In the genomic region with DNA sequence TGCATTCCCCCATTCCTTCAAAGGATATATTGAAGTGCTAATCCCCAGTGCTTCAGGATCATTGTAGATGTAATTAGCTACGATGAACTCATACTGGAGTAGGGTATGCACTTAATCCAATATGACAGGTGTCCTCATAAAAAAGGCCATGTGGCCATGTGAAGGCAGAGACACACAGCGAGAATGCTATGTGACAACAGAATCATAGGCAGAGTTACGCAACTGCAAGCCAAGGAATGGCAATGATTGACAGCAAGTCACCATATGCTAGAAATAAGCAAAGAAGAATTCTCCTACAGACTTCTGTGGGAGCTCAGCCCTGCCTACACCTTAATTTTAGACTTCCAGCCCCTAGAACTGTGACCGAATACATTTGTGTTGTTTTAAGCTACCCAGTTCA, we compare ENCODE assay signal across 17 cellular contexts.
DNase-seq lines count a peak whose midpoint lies in the region; ATAC-seq and TF ChIP-seq lines count a peak whose summit lies in the region.
"Had no signal": no experiment of that assay in that cellular context is flagged by ENCODE, and none has a peak within 500 bp of the region (broad histone marks: within the 10 kb centered on the region; RNA-seq: fewer than 3 reads in every experiment).

No MANE protein-coding gene starts in this region.

- H4K5ac ChIP-seq in IMR-90 (ENCODE audit: low read depth, low read length), result no peak overlapping the region

- H3K4me2 ChIP-seq in IMR-90 (ENCODE audit: low read depth, low read length), result no peak overlapping the region
- H3K4me2 ChIP-seq in neuronal stem cell (ENCODE audit: insufficient read depth, low read length, poor library complexity, severe bottlenecking), result no peak overlapping the region
- H3K4me2 ChIP-seq: BLaER1 had no signal

- H3K9me1 ChIP-seq in IMR-90 (ENCODE audit: insufficient read depth, low read length), result no peaks in the 10 kb centered on the region

- no peak for TF ChIP-seq POLR2A in IMR-90 (IDR thresholded peaks at IDR 0.05; ENCODE audit: low read depth, low read length)

- POLR2A ChIA-PET in IMR-90 (lab: Charles Lee; ENCODE audit: unreplicated experiment), result no interaction called here

- intact Hi-C loops in IMR-90 (cut with micrococcal nuclease), result no loop called here

- H2BK120ac ChIP-seq in IMR-90 (ENCODE audit: low read depth, low read length), result no peak overlapping the region
- H2BK120ac ChIP-seq in neuronal stem cell (ENCODE audit: low read depth, low read length), result no peak overlapping the region

- H3K56ac ChIP-seq in IMR-90 (ENCODE audit: extremely low read depth, insufficient read depth, low read length), result no peak overlapping the region

- H3K4me1 ChIP-seq in IMR-90 (ENCODE audit: control insufficient read depth, insufficient read depth, low read length) (no peaks in the 10 kb centered on the region), SJCRH30 (peaks cover 11% of the 10 kb centered on the region), neuronal stem cell (ENCODE audit: control insufficient read depth in 2 of 2, insufficient read depth in 1 of 2, low read depth in 1 of 2, low read length in 2 of 2) (no peaks in the 10 kb centered on the region)
- H3K4me1 ChIP-seq: BLaER1, HAP-1 had no signal

- no TSS peak for BruUV-seq in IMR-90 (replicated peaks; lab: Mats Ljungman, UMichigan)

- dilution Hi-C loops in IMR-90 (cut with HindIII; ENCODE audit: low sequenced_read_pairs, unreplicated experiment), result no loop called here

- 17% methylated on average over 1 of the region's 4 CpGs; no CpG with 5 or more reads in 1 of the 2 experiments for WGBS in IMR-90 (ENCODE audit: extremely low coverage in 2 of 2, insufficient read length in 1 of 2), 2 experiments
- WGBS in neuronal stem cell (ENCODE audit: extremely low coverage in 2 of 2, insufficient read length in 2 of 2, insufficient replicate concordance in 1 of 2), 2 donors, result no CpG with 5 or more reads among the region's 4 CpGs

- DNase-seq in Ammon's horn (ENCODE audit: low spot score), result peak; percentile 6
- no peak for DNase-seq in IMR-90
- peak; percentile 27 to 61 for DNase-seq in SJCRH30
- DNase-seq in neuronal stem cell (ENCODE audit: low spot score), result no peak
- DNase-seq in OCI-M1 (lab: John Stamatoyannopoulos, UW), result no peak
- DNase-seq in activated CD4-positive, alpha-beta T cell treated with anti-CD3 and anti-CD28 coated beads for 1 hour, result no peak
- DNase-seq: CD4-positive, alpha-beta memory T cell; KG1; NCI-H1048; NCI-H1436 treated with DMSO at 0.1 percent for 48 hours; NCI-H2029 treated with DMSO at 0.1 percent for 48 hours; NCI-H2171; SHP77 treated with DMSO at 0.1 percent for 48 hours had no signal

- in situ Hi-C loops in IMR-90 (cut with MboI; ENCODE audit: low sequenced_read_pairs), result no loop called here

- no peaks in the 10 kb centered on the region for H4K20me1 ChIP-seq in IMR-90 (ENCODE audit: insufficient read depth, low read length)
- H4K20me1 ChIP-seq: BLaER1 had no signal

- TF ChIP-seq CTCF in IMR-90 (conservative IDR thresholded peaks at IDR 0.05; ENCODE audit: low read depth, low read length), result no peak

- H3K27me3 ChIP-seq in IMR-90 (ENCODE audit: control insufficient read depth, insufficient read depth, low read length), result no peaks in the 10 kb centered on the region
- H3K27me3 ChIP-seq in SJCRH30, result no peaks in the 10 kb centered on the region
- H3K27me3 ChIP-seq in neuronal stem cell (ENCODE audit: control insufficient read depth in 3 of 3, insufficient read depth in 3 of 3, low read depth in 1 of 3, low read length in 3 of 3), result no peaks in the 10 kb centered on the region
- H3K27me3 ChIP-seq: BLaER1 had no signal

- H2AFZ ChIP-seq in IMR-90 (replicated peaks; ENCODE audit: low read length, poor library complexity) (no peak overlapping the region), neuronal stem cell (ENCODE audit: low read length) (no peak overlapping the region)

- H4K8ac ChIP-seq in IMR-90 (ENCODE audit: low read depth in 2 of 2, low read length in 2 of 2), result no peak overlapping the region
- no peak overlapping the region for H4K8ac ChIP-seq in neuronal stem cell (ENCODE audit: low read depth, low read length)

- H3K4ac ChIP-seq in IMR-90 (ENCODE audit: low read depth, low read length), result no peak overlapping the region
- no peak overlapping the region for H3K4ac ChIP-seq in neuronal stem cell (ENCODE audit: low read length)

- H3K27ac ChIP-seq in IMR-90 (ENCODE audit: insufficient read depth, low read length) (no peak overlapping the region), SJCRH30 (no peak overlapping the region), neuronal stem cell (replicated peaks; ENCODE audit: low read length) (no peak overlapping the region)
- H3K27ac ChIP-seq: BLaER1 had no signal

- no peak overlapping the region for H2AK9ac ChIP-seq in IMR-90 (replicated peaks; ENCODE audit: low read depth, low read length, poor library complexity)

- peaks cover 5% of the 10 kb centered on the region for H3K9me3 ChIP-seq in IMR-90 (ENCODE audit: control insufficient read depth, insufficient read depth, low read length)
- H3K9me3 ChIP-seq in SJCRH30 (replicated peaks), result no peaks in the 10 kb centered on the region
- no peaks in the 10 kb centered on the region for H3K9me3 ChIP-seq in neuronal stem cell (replicated peaks in 1 of 2; ENCODE audit: control insufficient read depth in 2 of 2, insufficient read depth in 1 of 2, low read depth in 1 of 2, low read length in 2 of 2)
- H3K9me3 ChIP-seq: BLaER1, HAP-1 had no signal

- H3K4me3 ChIP-seq in IMR-90 (ENCODE audit: insufficient read depth, low read depth, low read length) (no peak overlapping the region), SJCRH30 (no peak overlapping the region), neuronal stem cell (ENCODE audit: low read length in 2 of 2) (no peak overlapping the region)
- H3K4me3 ChIP-seq: BLaER1, HAP-1 had no signal

- H2BK5ac ChIP-seq in IMR-90 (ENCODE audit: low read depth, low read length, poor library complexity, severe bottlenecking) (no peak overlapping the region), neuronal stem cell (ENCODE audit: low read length) (no peak overlapping the region)

- H2BK15ac ChIP-seq in IMR-90 (ENCODE audit: low read depth, low read length), result no peak overlapping the region
- H2BK15ac ChIP-seq in neuronal stem cell (ENCODE audit: low read length), result no peak overlapping the region

- no peak for ATAC-seq in IMR-90 (ENCODE audit: low read depth)
- ATAC-seq in HG03521 (IDR thresholded peaks at IDR 0.05; ENCODE audit: unreplicated experiment), result no peak
- ATAC-seq in GM19395 (IDR thresholded peaks at IDR 0.05; ENCODE audit: unreplicated experiment), result no peak

- H3K79me1 ChIP-seq in IMR-90 (ENCODE audit: low read depth in 1 of 2, low read length in 2 of 2), result no peaks in the 10 kb centered on the region
- H3K79me1 ChIP-seq in neuronal stem cell (ENCODE audit: low read depth, low read length), result no peaks in the 10 kb centered on the region

- H3K23ac ChIP-seq in IMR-90 (ENCODE audit: low read depth, low read length) (no peak overlapping the region), neuronal stem cell (ENCODE audit: low read depth, low read length, poor library complexity) (no peak overlapping the region)

- H2AK5ac ChIP-seq in IMR-90 (ENCODE audit: low read depth, low read length) (no peak overlapping the region), neuronal stem cell (ENCODE audit: low read depth, low read length) (no peak overlapping the region)

- H3K18ac ChIP-seq in IMR-90 (ENCODE audit: low read depth, low read length) (no peak overlapping the region), neuronal stem cell (ENCODE audit: low read length) (no peak overlapping the region)

- TF ChIP-seq RAD21 in IMR-90 (IDR thresholded peaks at IDR 0.05; ENCODE audit: low read length), result no peak

- H3K36me3 ChIP-seq in IMR-90 (ENCODE audit: control insufficient read depth, insufficient read depth, low read length) (no peaks in the 10 kb centered on the region), SJCRH30 (no peaks in the 10 kb centered on the region), neuronal stem cell (replicated peaks in 1 of 2; ENCODE audit: control insufficient read depth in 2 of 2, insufficient read depth in 2 of 2, low read length in 2 of 2) (no peaks in the 10 kb centered on the region)
- H3K36me3 ChIP-seq: BLaER1, HAP-1 had no signal

- no peak overlapping the region for H3K14ac ChIP-seq in IMR-90 (replicated peaks; ENCODE audit: low read depth, low read length)
- no peak overlapping the region for H3K14ac ChIP-seq in neuronal stem cell (ENCODE audit: low read length)

- CTCF ChIA-PET in IMR-90 (lab: Yijun Ruan, JAX), result no interaction called here

- no peak overlapping the region for H2BK12ac ChIP-seq in neuronal stem cell (ENCODE audit: low read length)

- no peak overlapping the region for H4K91ac ChIP-seq in IMR-90 (ENCODE audit: insufficient read depth, low read depth, low read length)
- H4K91ac ChIP-seq in neuronal stem cell (ENCODE audit: low read depth, low read length, poor library complexity), result peak overlapping the region; percentile 79

- no peak overlapping the region for H3K9ac ChIP-seq in IMR-90 (ENCODE audit: low read depth, low read length)
- H3K9ac ChIP-seq in neuronal stem cell (ENCODE audit: low read depth, low read length, poor library complexity), result no peak overlapping the region
- H3K9ac ChIP-seq: BLaER1 had no signal

- H2BK20ac ChIP-seq in IMR-90 (ENCODE audit: low read depth, low read length), result no peak overlapping the region

TF ChIP-seq in IMR-90, 13 proteins besides CTCF, POLR2A, EP300 and RAD21:
- TF ChIP-seq, protein P1, sequence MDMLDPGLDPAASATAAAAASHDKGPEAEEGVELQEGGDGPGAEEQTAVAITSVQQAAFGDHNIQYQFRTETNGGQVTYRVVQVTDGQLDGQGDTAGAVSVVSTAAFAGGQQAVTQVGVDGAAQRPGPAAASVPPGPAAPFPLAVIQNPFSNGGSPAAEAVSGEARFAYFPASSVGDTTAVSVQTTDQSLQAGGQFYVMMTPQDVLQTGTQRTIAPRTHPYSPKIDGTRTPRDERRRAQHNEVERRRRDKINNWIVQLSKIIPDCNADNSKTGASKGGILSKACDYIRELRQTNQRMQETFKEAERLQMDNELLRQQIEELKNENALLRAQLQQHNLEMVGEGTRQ (IDR thresholded peaks at IDR 0.05; ENCODE audit: low read depth, low read length), result no peak
- TF ChIP-seq MXI1 (IDR thresholded peaks at IDR 0.05; ENCODE audit: borderline replicate concordance, low read depth, low read length) (no peak), CEBPB (IDR thresholded peaks at IDR 0.05; ENCODE audit: low read depth, low read length) (0 out of 2 replicates have a peak, but pooled peaks have one; percentile 12)

Comparison
In these comparisons a context has a peak if more than half of its experiments do, and no peak if none do; other contexts are left out.
1. DNase-seq: peak in Ammon's horn (single experiment) and SJCRH30 (2 of 2); none in IMR-90 (single experiment), neuronal stem cell (single experiment), OCI-M1 (single experiment) and activated CD4-positive, alpha-beta T cell treated with anti-CD3 and anti-CD28 coated beads for 1 hour (single experiment).